ENCODE assay signal across 1 cellular context in genomic region chr15:60077581-60078359, GRCh38.
TF ChIP-seq lines count a peak whose summit lies in the region.

No MANE protein-coding gene starts in this region.

TF ChIP-seq in H1, 55 proteins besides CTCF, POLR2A, EP300 and RAD21 (continued from another document):
- TF ChIP-seq CHD7 (IDR thresholded peaks at IDR 0.05; ENCODE audit: insufficient replicate concordance, low read length): no peak
